8 cellular contexts compared by ENCODE assay signal in genomic region chr20:33444797-33445560, GRCh38. TPM values are rescaled to one million over a fixed set of nuclear protein-coding genes. Genes with fewer than 3 reads are reported as not detected.
DNase-seq lines count a peak whose midpoint lies in the region; ATAC-seq and TF ChIP-seq lines count a peak whose summit lies in the region.

No MANE protein-coding gene starts in this region.

- peaks cover 0 to 1% of the 10 kb centered on the region in 2 donors for H3K27me3 Mint-ChIP-seq in CD8-positive, alpha-beta memory T cell

- peaks cover 19% of the 10 kb centered on the region for H3K4me1 ChIP-seq in CD8-positive, alpha-beta memory T cell (ENCODE audit: insufficient read depth, low read length)
- peaks cover 2 to 43% (median 33%) of the 10 kb centered on the region in 5 donors for H3K4me1 ChIP-seq in subcutaneous abdominal adipose tissue (ENCODE audit: control insufficient read depth in 5 of 5, insufficient read depth in 5 of 5, low read length in 5 of 5)

- peak overlapping the region; percentile 65 for H3K27ac ChIP-seq in CD8-positive, alpha-beta memory T cell (ENCODE audit: low read depth, low read length)
- no peak overlapping the region for H3K27ac ChIP-seq in subcutaneous abdominal adipose tissue (ENCODE audit: low read depth, low read length)

- peak overlapping the region; percentile 89 to 96 (median 93) for H3K4me3 Mint-ChIP-seq in CD8-positive, alpha-beta memory T cell

- ATAC-seq in HG03521 (IDR thresholded peaks at IDR 0.05; ENCODE audit: unreplicated experiment): no peak
- ATAC-seq in GM21737 (IDR thresholded peaks at IDR 0.05; ENCODE audit: unreplicated experiment): no peak

- peaks cover 17 to 26% (median 19%) of the 10 kb centered on the region in 3 donors for H3K4me1 Mint-ChIP-seq in CD8-positive, alpha-beta memory T cell

- peak overlapping the region in 1 of 5 donors; percentile 30 for H3K9ac ChIP-seq in subcutaneous abdominal adipose tissue (ENCODE audit: low read length in 5 of 5)

- peak in 2 of 5 donors; percentile 13 to 16 for DNase-seq in CD8-positive, alpha-beta memory T cell
- peak; percentile 5 for DNase-seq in activated effector memory CD4-positive, alpha-beta T cell treated with Interleukin-2 at 50 U/mL for 16 hours
- DNase-seq in pons (ENCODE audit: low spot score): no peak

- H3K36me3 ChIP-seq in CD8-positive, alpha-beta memory T cell (ENCODE audit: insufficient read depth, low read length): no peaks in the 10 kb centered on the region
- no peaks in the 10 kb centered on the region for H3K36me3 ChIP-seq in subcutaneous abdominal adipose tissue (ENCODE audit: control insufficient read depth in 5 of 5, insufficient read depth in 5 of 5, low read length in 5 of 5)

- peak overlapping the region; percentile 87 for H3K4me3 ChIP-seq in CD8-positive, alpha-beta memory T cell (ENCODE audit: low read length)
- H3K4me3 ChIP-seq in iPS-18c (ENCODE audit: insufficient read depth, low read depth, low read length) (peak overlapping the region; percentile 21; the same call in 1 of the 2 replicates), subcutaneous abdominal adipose tissue (ENCODE audit: low read depth in 1 of 5, low read length in 5 of 5) (peak overlapping the region in 4 of 5 donors; percentile 9 to 89 (median 86))

- H3K9me3 ChIP-seq in CD8-positive, alpha-beta memory T cell (ENCODE audit: low read length): no peaks in the 10 kb centered on the region
- no peaks in the 10 kb centered on the region for H3K9me3 ChIP-seq in iPS-18c (ENCODE audit: control insufficient read depth, insufficient read depth, low read length)
- peaks cover 0 to 4% (median 0%) of the 10 kb centered on the region in 5 donors for H3K9me3 ChIP-seq in subcutaneous abdominal adipose tissue (ENCODE audit: control insufficient read depth in 5 of 5, low read length in 5 of 5)

- TF ChIP-seq CTCF in LNCAP (IDR thresholded peaks at IDR 0.05): peak; percentile 20; the same call in 1 of the 2 replicates

- POLR2A ChIA-PET in CD8-positive, alpha-beta memory T cell (lab: Charles Lee): interaction anchor here (0.6 to 2.0 kb wide), 9 partner anchors 13 to 692 kb away, joined by 3 to 14 read pairs (median 4); partner anchors contain the start of genes ACTL10, CBFA2T2, CDK5RAP1 and PXMP4

- no peaks in the 10 kb centered on the region for H3K27me3 ChIP-seq in CD8-positive, alpha-beta memory T cell (ENCODE audit: insufficient read depth, low read length, poor library complexity, severe bottlenecking)
- no peaks in the 10 kb centered on the region for H3K27me3 ChIP-seq in subcutaneous abdominal adipose tissue (ENCODE audit: control insufficient read depth in 5 of 5, insufficient read depth in 4 of 5, low read length in 5 of 5)

- CTCF ChIA-PET in CD8-positive, alpha-beta memory T cell (lab: Charles Lee): interaction anchor here (0.7 to 2.5 kb wide), 3 partner anchors 12 to 223 kb away, joined by 3 to 13 read pairs (median 3); partner anchors contain the start of gene ACTL10

- H3K36me3 Mint-ChIP-seq in CD8-positive, alpha-beta memory T cell: peaks cover 0 to 4% (median 1%) of the 10 kb centered on the region in 3 donors

- peaks cover 0 to 2% (median 0%) of the 10 kb centered on the region in 5 donors for H3K9me3 Mint-ChIP-seq in CD8-positive, alpha-beta memory T cell

- peak overlapping the region; percentile 85 to 98 (median 94) for H3K27ac Mint-ChIP-seq in CD8-positive, alpha-beta memory T cell

RNA-seq across cellular contexts. Expression of gene SNTA1, which starts 1.4 kb away (rescaled TPM):
- 1 to 10 TPM; 4.6 to 5.6 TPM for total RNA-seq in CD8-positive, alpha-beta memory T cell
- 11.8 TPM for polyA plus RNA-seq in CD8-positive, alpha-beta memory T cell

RNA-seq across cellular contexts. Expression of gene CDK5RAP1, which starts 43.7 kb away (rescaled TPM):
- 10 to 100 TPM; 41.6 to 46.4 TPM for total RNA-seq in CD8-positive, alpha-beta memory T cell
- 33.5 TPM for polyA plus RNA-seq in CD8-positive, alpha-beta memory T cell

RNA-seq across cellular contexts. Expression of gene CBFA2T2, which starts 44.9 kb away (rescaled TPM):
- 10 to 100 TPM; 10.7 to 11.9 TPM for total RNA-seq in CD8-positive, alpha-beta memory T cell
- 25.8 TPM for polyA plus RNA-seq in CD8-positive, alpha-beta memory T cell

Comparison
In these comparisons a context has a peak if more than half of its experiments do, and no peak if none do; other contexts are left out.
1. H3K4me3 ChIP-seq: peak in every context shown above with its lines; median percentile 87 in CD8-positive, alpha-beta memory T cell; 86 in subcutaneous abdominal adipose tissue; 21 in iPS-18c.